In the genomic region with DNA sequence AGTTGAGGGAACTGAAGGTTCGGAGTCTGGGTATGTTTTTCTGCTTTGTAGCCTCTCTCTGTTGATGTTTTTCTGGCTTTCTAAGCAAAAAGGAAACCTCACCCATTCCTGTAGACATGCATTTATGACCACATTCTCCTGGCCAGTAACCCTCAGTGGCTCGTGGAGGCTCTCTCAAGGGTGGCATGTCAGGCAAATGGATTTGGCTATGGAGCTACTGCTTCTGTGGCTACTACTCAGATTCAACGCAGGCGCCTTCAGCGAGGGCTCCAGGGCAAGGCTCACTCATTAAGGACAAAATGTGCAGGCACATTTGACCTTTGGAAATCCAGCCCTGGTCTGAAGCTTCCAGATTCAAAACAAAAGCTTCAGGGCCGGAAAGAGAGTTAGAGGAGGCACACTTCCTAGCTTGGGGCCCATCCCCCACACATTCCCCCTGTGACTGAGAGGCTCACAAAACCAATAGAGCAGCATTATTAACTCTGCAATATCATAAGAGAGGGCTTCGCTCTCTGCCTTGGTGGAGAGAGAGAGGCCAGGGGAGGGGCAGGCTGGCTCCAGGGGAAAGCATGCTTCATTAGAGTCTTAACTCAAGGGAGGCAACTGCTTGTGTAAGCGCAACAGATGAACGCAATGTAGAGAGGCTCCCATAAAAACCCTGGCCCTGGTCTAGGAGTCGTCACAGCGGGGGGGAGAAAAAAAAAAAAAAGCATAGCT, we compare ENCODE assay signal across 9 cellular contexts. TPM values are rescaled to one million over a fixed set of nuclear protein-coding genes. Genes with fewer than 3 reads are reported as not detected.
DNase-seq lines count a peak whose midpoint lies in the region; ATAC-seq, FAIRE-seq and TF ChIP-seq lines count a peak whose summit lies in the region.
"Had no signal": no experiment of that assay in that cellular context is flagged by ENCODE, and none has a peak within 500 bp of the region (broad histone marks: within the 10 kb centered on the region; RNA-seq: fewer than 3 reads in every experiment).

No MANE protein-coding gene starts in this region.

- peak overlapping the region; percentile 77 for H2AFZ ChIP-seq in GM12878 (ENCODE audit: control insufficient read depth, low read depth, low read length)

- RAD21 ChIA-PET in GM12878 (lab: Charles Lee; ENCODE audit: unreplicated experiment), result interaction anchor here (1.0 to 4.2 kb wide), 16 partner anchors 9 to 343 kb away, joined by 3 to 58 read pairs (median 4); a partner anchor contains a TSS

- no peak for TF ChIP-seq POLR2A in GM12878 (IDR thresholded peaks at IDR 0.05; ENCODE audit: low read depth, low read length)
- peak in 1 of 3 donors; percentile 32 for TF ChIP-seq POLR2A in spleen (IDR thresholded peaks at IDR 0.05)

- DNase-seq in SKM-1 treated with dmso at 0.1 percent for 144 hours (lab: John Stamatoyannopoulos, UW; ENCODE audit: unreplicated experiment), result peak; percentile 58
- no peak for DNase-seq in GM12878 (ENCODE audit: low read depth, low spot score)
- DNase-seq in kidney, result peak; percentile 92
- DNase-seq in spleen, result peak; percentile 85
- DNase-seq in germinal center (ENCODE audit: low spot score), result no peak
- DNase-seq in COLO668 (lab: John Stamatoyannopoulos, UW; ENCODE audit: unreplicated experiment), result no peak

- no peak for TF ChIP-seq RAD21 in GM12878 (IDR thresholded peaks at IDR 0.05; ENCODE audit: insufficient read depth, low read depth, low read length)

- SMC1A ChIA-PET in GM12878 (lab: Charles Lee; ENCODE audit: uncharacterized antibody, unreplicated experiment), result interaction anchor here (0.6 to 6.6 kb wide), 22 partner anchors 11 to 383 kb away, joined by 3 to 61 read pairs (median 3); a partner anchor contains a TSS

- FAIRE-seq in GM12878 (lab: Jason Lieb, UNC) (no peak), kidney (lab: Jason Lieb, UNC) (no peak)
- FAIRE-seq: TTC549 had no signal

- H3K27me3 ChIP-seq in GM12878 (replicated peaks in 1 of 2; ENCODE audit: control insufficient read depth in 2 of 2, insufficient read depth in 2 of 2, low read length in 1 of 2) (no peaks in the 10 kb centered on the region), spleen (replicated peaks in 1 of 7) (no peaks in the 10 kb centered on the region)

- CTCF ChIA-PET in GM12878 (lab: Yijun Ruan, JAX), result interaction anchor here (0.7 to 4.2 kb wide), 15 partner anchors 11 to 344 kb away, joined by 3 to 36 read pairs (median 4); a partner anchor contains a TSS

- POLR2A ChIA-PET in GM12878 (lab: Charles Lee), result interaction anchor here (0.5 to 6.2 kb wide), 9 partner anchors 9 to 519 kb away, joined by 3 to 56 read pairs (median 4); a partner anchor contains a TSS

- H3K9me3 ChIP-seq in GM12878 (replicated peaks; ENCODE audit: control insufficient read depth, insufficient read depth, low read length) (no peaks in the 10 kb centered on the region), kidney (ENCODE audit: control insufficient read depth in 1 of 2, low read length in 2 of 2) (no peaks in the 10 kb centered on the region), spleen (no peaks in the 10 kb centered on the region)

- H3K4me1 ChIP-seq in GM12878 (ENCODE audit: control insufficient read depth, insufficient read depth, low read length) (peaks cover 20% of the 10 kb centered on the region), kidney (ENCODE audit: control insufficient read depth in 1 of 2, insufficient read depth in 1 of 2, low read depth in 1 of 2, low read length in 2 of 2) (peaks cover 21 to 31% of the 10 kb centered on the region in 2 donors), spleen (peaks cover 32 to 90% (median 49%) of the 10 kb centered on the region in 6 donors)

- WGBS in GM12878 (ENCODE audit: insufficient coverage, insufficient replicate concordance, low lambda C conversion rate, missing lambda C conversion rate), result 15% methylated on average over 10 of the region's 11 CpGs
- WGBS in spleen, 5 donors, result 7 to 18% (median 10%) methylated on average over 11 of the region's 11 CpGs

- intact Hi-C loops in GM12878 (cut with micrococcal nuclease; ENCODE audit: unreplicated experiment) (loop anchor here (5.0 kb wide), 1 partner anchor 329 kb away; no protein-coding TSS in a partner anchor), kidney (cut with DNase I) (no loop called here), spleen (cut with DNase I; ENCODE audit: low total_unique reads) (no loop called here)

- no peak for TF ChIP-seq EP300 in GM12878 (IDR thresholded peaks at IDR 0.05; ENCODE audit: borderline replicate concordance in 1 of 2, control insufficient read depth in 1 of 2, low read depth in 2 of 2, low read length in 2 of 2)

- H3K79me2 ChIP-seq in GM12878 (ENCODE audit: control insufficient read depth, insufficient read depth, low read length), result peaks cover 18% of the 10 kb centered on the region

- ATAC-seq in GM19023 (IDR thresholded peaks at IDR 0.05; ENCODE audit: unreplicated experiment) (peak; percentile 52), HG03354 (IDR thresholded peaks at IDR 0.05; ENCODE audit: poor library complexity, severe bottlenecking, unreplicated experiment) (peak; percentile 62), GM12878 (peak; percentile 72)

- no peaks in the 10 kb centered on the region; a peak in 2 of 4 replicates for H3K36me3 ChIP-seq in GM12878 (ENCODE audit: control insufficient read depth in 2 of 2, insufficient read depth in 2 of 2, low read length in 1 of 2)
- H3K36me3 ChIP-seq in kidney (ENCODE audit: control insufficient read depth in 1 of 2, insufficient read depth in 2 of 2, low read length in 2 of 2), result peaks cover 0 to 2% of the 10 kb centered on the region in 2 donors
- H3K36me3 ChIP-seq in spleen, result peaks cover 0 to 28% (median 0%) of the 10 kb centered on the region in 6 donors

- no peaks in the 10 kb centered on the region for H4K20me1 ChIP-seq in GM12878 (ENCODE audit: control insufficient read depth, insufficient read depth)

- BruUV-seq in GM12878 (replicated peaks; lab: Mats Ljungman, UMichigan), result TSS peak; percentile 77

- H3K4me2 ChIP-seq in GM12878 (ENCODE audit: control insufficient read depth, insufficient read depth), result peak overlapping the region; percentile 91

- H3K27ac ChIP-seq in GM12878 (ENCODE audit: control insufficient read depth, insufficient read depth) (peak overlapping the region; percentile 77), kidney (ENCODE audit: low read depth in 2 of 2, low read length in 2 of 2) (peak overlapping the region; percentile 89 to 92), spleen (peak overlapping the region; percentile 88 to 96 (median 94))

- H3K9ac ChIP-seq in GM12878 (ENCODE audit: control insufficient read depth, insufficient read depth, low read length) (peak overlapping the region; percentile 58), kidney (ENCODE audit: low read length in 2 of 2) (peak overlapping the region; percentile 21 to 30)

- H3K4me3 ChIP-seq in GM12878 (peak overlapping the region; percentile 29), kidney (ENCODE audit: low read length in 2 of 2) (peak overlapping the region; percentile 32 to 40), spleen (peak overlapping the region in 4 of 8 donors; percentile 12 to 58 (median 21))

- TF ChIP-seq CTCF in GM12878 (IDR thresholded peaks at IDR 0.05 in 2 of 3, conservative IDR thresholded peaks at IDR 0.05 in 1 of 3; ENCODE audit: control insufficient read depth in 2 of 3, extremely low read depth in 1 of 3, insufficient read depth in 1 of 3, low read depth in 3 of 3, low read length in 3 of 3) (no peak), kidney (IDR thresholded peaks at IDR 0.05; ENCODE audit: borderline replicate concordance, extremely low read depth, insufficient read depth) (no peak), spleen (IDR thresholded peaks at IDR 0.05 in 8 of 11, conservative IDR thresholded peaks at IDR 0.05 in 3 of 11) (no peak)

- in situ Hi-C loops in GM12878 (cut with MboI), result loop anchor here (5.0 kb wide), 1 partner anchor 329 kb away; no protein-coding TSS in a partner anchor

TF ChIP-seq in GM12878, 131 proteins besides CTCF, POLR2A, EP300 and RAD21 (continues in another document):
- TF ChIP-seq IRF4 (IDR thresholded peaks at IDR 0.05; ENCODE audit: low read depth, low read length), result no peak
- no peak for TF ChIP-seq GATAD2B (conservative IDR thresholded peaks at IDR 0.05; ENCODE audit: low read depth)
- TF ChIP-seq LARP7 (IDR thresholded peaks at IDR 0.05), result no peak
- TF ChIP-seq, protein P1, sequence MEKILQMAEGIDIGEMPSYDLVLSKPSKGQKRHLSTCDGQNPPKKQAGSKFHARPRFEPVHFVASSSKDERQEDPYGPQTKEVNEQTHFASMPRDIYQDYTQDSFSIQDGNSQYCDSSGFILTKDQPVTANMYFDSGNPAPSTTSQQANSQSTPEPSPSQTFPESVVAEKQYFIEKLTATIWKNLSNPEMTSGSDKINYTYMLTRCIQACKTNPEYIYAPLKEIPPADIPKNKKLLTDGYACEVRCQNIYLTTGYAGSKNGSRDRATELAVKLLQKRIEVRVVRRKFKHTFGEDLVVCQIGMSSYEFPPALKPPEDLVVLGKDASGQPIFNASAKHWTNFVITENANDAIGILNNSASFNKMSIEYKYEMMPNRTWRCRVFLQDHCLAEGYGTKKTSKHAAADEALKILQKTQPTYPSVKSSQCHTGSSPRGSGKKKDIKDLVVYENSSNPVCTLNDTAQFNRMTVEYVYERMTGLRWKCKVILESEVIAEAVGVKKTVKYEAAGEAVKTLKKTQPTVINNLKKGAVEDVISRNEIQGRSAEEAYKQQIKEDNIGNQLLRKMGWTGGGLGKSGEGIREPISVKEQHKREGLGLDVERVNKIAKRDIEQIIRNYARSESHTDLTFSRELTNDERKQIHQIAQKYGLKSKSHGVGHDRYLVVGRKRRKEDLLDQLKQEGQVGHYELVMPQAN (conservative IDR thresholded peaks at IDR 0.05), result no peak

RNA-seq across cellular contexts. Expression of a gene that starts 22.1 kb away (rescaled TPM):
- total RNA-seq in GM12878 (2013; cell fraction: nucleolus; rRNA removed), result 51.2 and 57.3 TPM in 2 replicates
- total RNA-seq in GM12878 (2014; rRNA removed) (8.1 and 10.8 TPM in 2 replicates), GM12878 (2014; rRNA removed; fragmentation: Illumina TruSeq; extraction: Trizol) (7.6 and 8.1 TPM in 2 replicates), GM12878 (2021) (20.6 and 24.8 TPM in 2 replicates), kidney (61.5 TPM), spleen (10 to 100 TPM; 23.6 to 74.4 (median 43.3) TPM)
- 6.5 TPM for polyA plus RNA-seq in GM12878 (2011; ENCODE audit: low read depth)
- polyA plus RNA-seq in GM12878 (2011; rRNA removed) (4.7 and 6.4 TPM in 2 replicates), GM12878 (2014; fragmentation: Illumina TruSeq; extraction: Trizol) (13.3 and 20.5 TPM in 2 replicates), GM12878 (2014; fragmentation: Nextera tagmentation; extraction: Ambion mirVana) (1 to 10 TPM; 2.4 to 3.3 TPM), GM12878 (2014; rRNA removed) (9.4 and 10.7 TPM in 2 replicates), GM12878 (2016; fragmentation: Nextera tagmentation; extraction: Ambion mirVana) (10 to 100 TPM in 1 of 2 experiments, 1 to 10 TPM in 1; 5.6 to 10.2 TPM), kidney (ENCODE audit: insufficient read depth, low read depth, low replicate concordance) (2.9 TPM), spleen (1 to 10 TPM; 2.9 to 3.8 (median 2.9) TPM)
- 5.4 and 5.7 TPM in 2 replicates for polyA plus RNA-seq in GM12878 (2011; cell fraction: cytosol; rRNA removed)
- polyA plus RNA-seq in GM12878 (2011; cell fraction: nucleus; rRNA removed), result 11.2 and 11.5 TPM in 2 replicates
- polyA plus RNA-seq in GM12878 (2012), result 6.8 and 7.9 TPM in 2 replicates
- polyA minus RNA-seq in GM12878 (2011; rRNA and poly(A)+ RNA removed), result 8.9 and 12.7 TPM in 2 replicates
- 1.7 and 3.4 TPM in 2 replicates for polyA minus RNA-seq in GM12878 (2011; cell fraction: cytosol; rRNA and poly(A)+ RNA removed)
- polyA minus RNA-seq in GM12878 (2011; cell fraction: nucleus; rRNA and poly(A)+ RNA removed), result 7.1 and 10.4 TPM in 2 replicates

Comparison
In these comparisons a context has a peak if more than half of its experiments do, and no peak if none do; other contexts are left out.
1. DNase-seq: peak in SKM-1 treated with dmso at 0.1 percent for 144 hours (single experiment), kidney (single experiment) and spleen (single experiment); none in GM12878 (single experiment), germinal center (single experiment) and COLO668 (single experiment).
2. Peak in every context shown above with its lines, with median percentiles within 50 percentile points of each other: ATAC-seq and H3K27ac ChIP-seq.